Comparison of ENCODE assay signal across 11 cellular contexts in the genomic region with DNA sequence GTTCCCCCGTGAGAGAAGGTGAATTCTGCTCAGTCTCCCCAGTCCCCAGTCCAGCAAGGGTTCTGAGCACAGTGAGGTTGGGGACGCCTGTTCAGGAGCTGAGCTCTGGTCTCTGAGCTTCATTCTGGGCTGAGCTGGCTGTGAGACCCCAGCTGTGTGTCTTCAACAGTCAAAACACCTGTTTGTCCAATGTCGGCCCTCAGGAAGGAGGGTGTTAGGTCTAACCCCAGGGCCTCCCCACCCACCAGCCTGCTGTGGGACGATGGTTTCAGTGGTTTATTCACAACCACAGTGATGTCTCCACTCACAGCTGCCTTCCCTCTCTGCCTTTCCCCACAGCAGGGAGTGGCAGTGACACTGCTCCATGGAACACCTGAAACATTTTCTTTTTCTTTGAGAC.
DNase-seq lines count a peak whose midpoint lies in the region; ATAC-seq, FAIRE-seq and TF ChIP-seq lines count a peak whose summit lies in the region.
"Had no signal": no experiment of that assay in that cellular context is flagged by ENCODE, and none has a peak within 500 bp of the region (broad histone marks: within the 10 kb centered on the region; RNA-seq: fewer than 3 reads in every experiment).

No MANE protein-coding gene starts in this region.

- no peak overlapping the region for H2BK12ac ChIP-seq in H9 (ENCODE audit: insufficient read length, low read depth, low read length)

- no CpG with 5 or more reads among the region's 4 CpGs for WGBS in H9 (ENCODE audit: extremely low coverage, insufficient read length, low lambda C conversion rate)
- WGBS in small intestine, 3 donors = 44 to 60% (median 48%) methylated on average over 4 of the region's 4 CpGs

- H3T11ph ChIP-seq in H9 (ENCODE audit: low read length) = no peak overlapping the region

- H3K56ac ChIP-seq in H9 (ENCODE audit: insufficient read length, low read depth, low read length) = no peak overlapping the region

- H3K4me3 ChIP-seq in H7 (ENCODE audit: insufficient read depth, low read depth, low read length) = no peak overlapping the region
- no peak overlapping the region for H3K4me3 ChIP-seq in small intestine (ENCODE audit: low read depth in 1 of 2, low read length in 2 of 2)
- H3K4me3 ChIP-seq: right lobe of liver had no signal

- no peak overlapping the region for H2BK5ac ChIP-seq in H9 (ENCODE audit: insufficient read length, low read length)

- no peak overlapping the region for H3K4me2 ChIP-seq in H9 (ENCODE audit: insufficient read depth, insufficient read length, low read length)

- H3K27ac ChIP-seq in H9 (ENCODE audit: insufficient read length, low read depth, low read length) (no peak overlapping the region), small intestine (ENCODE audit: low read depth in 1 of 2, low read length in 1 of 2) (no peak overlapping the region)
- H3K27ac ChIP-seq: right lobe of liver had no signal

- H3K4me1 ChIP-seq in H9 (ENCODE audit: insufficient read depth, low read length) (no peaks in the 10 kb centered on the region), small intestine (ENCODE audit: control insufficient read depth in 2 of 2, insufficient read depth in 1 of 2, low read depth in 1 of 2, low read length in 1 of 2) (no peaks in the 10 kb centered on the region)
- H3K4me1 ChIP-seq: right lobe of liver had no signal

- H3K27me3 ChIP-seq in H7 (ENCODE audit: control insufficient read depth, insufficient read depth, low read length) (no peaks in the 10 kb centered on the region), H9 (ENCODE audit: insufficient read depth, low read length) (no peaks in the 10 kb centered on the region), small intestine (ENCODE audit: control insufficient read depth in 2 of 2, insufficient read depth in 2 of 2, low read length in 2 of 2) (peaks cover 0 to 2% of the 10 kb centered on the region in 2 donors)
- H3K27me3 ChIP-seq: right lobe of liver had no signal

- no peak overlapping the region for H2BK20ac ChIP-seq in H9 (ENCODE audit: low read depth, low read length, poor library complexity, severe bottlenecking)

- peaks cover 18 to 19% of the 10 kb centered on the region in 2 donors for H3K27me3 Mint-ChIP-seq in stimulated activated naive B cell treated with anti-CD40 and anti-IgM and Interleukin-4, amounts not matched to agents 10 μg/mL and 1 μg/mL and 100 μg/mL, for 72 hours
- no peaks in the 10 kb centered on the region; the same call in 1 of the 2 replicates for H3K27me3 Mint-ChIP-seq in H9 (ENCODE audit: low read depth)

- H4K91ac ChIP-seq in H9 (ENCODE audit: insufficient read length, low read depth, low read length) = no peak overlapping the region

- no peak overlapping the region for H3K23ac ChIP-seq in H9 (ENCODE audit: insufficient read length, low read depth, low read length)

- no peak overlapping the region for H4K8ac ChIP-seq in H9 (replicated peaks; ENCODE audit: insufficient read length, low read depth, low read length)

- H2BK15ac ChIP-seq in H9 (ENCODE audit: low read depth, low read length) = no peak overlapping the region

- H3K4me3 Mint-ChIP-seq in stimulated activated naive B cell treated with anti-CD40 and anti-IgM and Interleukin-4, amounts not matched to agents 10 μg/mL and 1 μg/mL and 100 μg/mL, for 72 hours = no peak overlapping the region
- no peak overlapping the region for H3K4me3 Mint-ChIP-seq in H9

- H3K4ac ChIP-seq in H9 (ENCODE audit: low read depth, low read length) = no peak overlapping the region

- H2AFZ ChIP-seq in H9 (ENCODE audit: low read length) = no peak overlapping the region

- no peak overlapping the region for H3K27ac Mint-ChIP-seq in stimulated activated naive B cell treated with anti-CD40 and anti-IgM and Interleukin-4, amounts not matched to agents 10 μg/mL and 1 μg/mL and 100 μg/mL, for 72 hours
- H3K27ac Mint-ChIP-seq in H9 = no peak overlapping the region; a peak in 1 of 7 replicates

- no peaks in the 10 kb centered on the region for H3K79me1 ChIP-seq in H9 (ENCODE audit: insufficient read depth, low read depth, low read length, poor library complexity, severe bottlenecking)

- no peak overlapping the region for H2AK5ac ChIP-seq in H9 (ENCODE audit: insufficient read length, low read length)

- H4K5ac ChIP-seq in H9 (ENCODE audit: insufficient read length, low read depth, low read length) = no peak overlapping the region

- no peaks in the 10 kb centered on the region for H3K79me2 ChIP-seq in H9 (ENCODE audit: insufficient read depth, low read length)

- H3K9me3 ChIP-seq in H9 (ENCODE audit: control insufficient read depth, low read depth, low read length) (no peaks in the 10 kb centered on the region), small intestine (ENCODE audit: control insufficient read depth, low read depth) (no peaks in the 10 kb centered on the region)
- H3K9me3 ChIP-seq: right lobe of liver had no signal

- FAIRE-seq in small intestine (lab: Jason Lieb, UNC) = no peak

- H3K4me1 Mint-ChIP-seq in stimulated activated naive B cell treated with anti-CD40 and anti-IgM and Interleukin-4, amounts not matched to agents 10 μg/mL and 1 μg/mL and 100 μg/mL, for 72 hours = peaks cover 0 to 8% of the 10 kb centered on the region in 2 donors
- peaks cover 5 to 6% of the 10 kb centered on the region in 2 experiments for H3K4me1 Mint-ChIP-seq in H9

- no peaks in the 10 kb centered on the region for H3K23me2 ChIP-seq in H9 (ENCODE audit: insufficient read length, low read depth, low read length, poor library complexity, severe bottlenecking)

- peaks cover 0 to 4% of the 10 kb centered on the region in 2 donors for H3K9me3 Mint-ChIP-seq in stimulated activated naive B cell treated with anti-CD40 and anti-IgM and Interleukin-4, amounts not matched to agents 10 μg/mL and 1 μg/mL and 100 μg/mL, for 72 hours
- H3K9me3 Mint-ChIP-seq in H9 = no peaks in the 10 kb centered on the region

- no peaks in the 10 kb centered on the region for H3K36me3 ChIP-seq in H7 (replicated peaks; ENCODE audit: control insufficient read depth, insufficient read depth, low read length)
- H3K36me3 ChIP-seq in small intestine (ENCODE audit: control insufficient read depth in 2 of 2, insufficient read depth in 2 of 2, low read length in 2 of 2) = no peaks in the 10 kb centered on the region
- H3K36me3 ChIP-seq: right lobe of liver had no signal

- H4K20me1 ChIP-seq in H9 (ENCODE audit: control insufficient read depth, insufficient read depth, insufficient read length) = no peaks in the 10 kb centered on the region

- peaks cover 0 to 4% of the 10 kb centered on the region in 2 donors for H3K36me3 Mint-ChIP-seq in stimulated activated naive B cell treated with anti-CD40 and anti-IgM and Interleukin-4, amounts not matched to agents 10 μg/mL and 1 μg/mL and 100 μg/mL, for 72 hours
- H3K36me3 Mint-ChIP-seq in H9 (ENCODE audit: insufficient read depth in 1 of 3, low read depth in 3 of 3) = no peaks in the 10 kb centered on the region

- H3K18ac ChIP-seq in H9 (ENCODE audit: insufficient read length, low read depth, low read length) = no peak overlapping the region

- peak; percentile 10 for DNase-seq in H7
- DNase-seq in stimulated activated naive B cell treated with anti-CD40 and anti-IgM and Interleukin-4, amounts not matched to agents 10 μg/mL and 1 μg/mL and 100 μg/mL, for 72 hours = peak; percentile 27
- DNase-seq in COLO829 (ENCODE audit: low spot score) = no peak
- DNase-seq in H9 = no peak
- no peak for DNase-seq in small intestine
- DNase-seq: midbrain, NCI-H187 treated with DMSO at 0.1 percent for 48 hours, right lobe of liver, T-helper 9 cell had no signal

- no peak overlapping the region for H2BK120ac ChIP-seq in H9 (ENCODE audit: low read depth, low read length, poor library complexity, severe bottlenecking)

- H3K9ac ChIP-seq in H9 (ENCODE audit: extremely low read depth, insufficient read length, low read length) = no peak overlapping the region

- H3K14ac ChIP-seq in H9 (ENCODE audit: insufficient read depth, low read length) = no peak overlapping the region; the same call in 1 of the 2 replicates

- TF ChIP-seq CTCF in H9 (conservative IDR thresholded peaks at IDR 0.05) = no peak

- ATAC-seq in GM18909 (IDR thresholded peaks at IDR 0.05; ENCODE audit: poor library complexity, unreplicated experiment) (peak; percentile 78), HG03432 (IDR thresholded peaks at IDR 0.05; ENCODE audit: unreplicated experiment) (peak; percentile 78)
- ATAC-seq in stimulated activated naive B cell treated with anti-CD40 and anti-IgM and Interleukin-4, amounts not matched to agents 10 μg/mL and 1 μg/mL and 100 μg/mL, for 72 hours (replicated peaks) = peak; percentile 87 to 89
- ATAC-seq: right lobe of liver had no signal

Comparison
In these comparisons a context has a peak if more than half of its experiments do, and no peak if none do; other contexts are left out.
1. DNase-seq: peak in H7 (single experiment) and stimulated activated naive B cell treated with anti-CD40 and anti-IgM and Interleukin-4, amounts not matched to agents 10 μg/mL and 1 μg/mL and 100 μg/mL, for 72 hours (single experiment); none in COLO829 (single experiment), H9 (single experiment) and small intestine (single experiment).
2. Peak in every context shown above with its lines, with median percentiles within 50 percentile points of each other: ATAC-seq.